ENCODE assay signal across 1 cellular context in genomic region chr2:63827749-63828148, GRCh38.
TF ChIP-seq lines count a peak whose summit lies in the region.

No MANE protein-coding gene starts in this region.

TF ChIP-seq in HepG2, 621 proteins besides CTCF, POLR2A, EP300 and RAD21 (continued from another document and continues in another):
- no peak for TF ChIP-seq ZNF646 (CRISPR knock-in tag; IDR thresholded peaks at IDR 0.05)
- no peak for TF ChIP-seq GABPB1 (CRISPR knock-in tag; IDR thresholded peaks at IDR 0.05)
- TF ChIP-seq MXD1 (CRISPR knock-in tag; IDR thresholded peaks at IDR 0.05): no peak
- TF ChIP-seq ZNF207 (IDR thresholded peaks at IDR 0.05; ENCODE audit: borderline replicate concordance): no peak
- no peak for TF ChIP-seq ELF4 (CRISPR knock-in tag; IDR thresholded peaks at IDR 0.05; ENCODE audit: borderline replicate concordance)
- TF ChIP-seq FOXC1 (CRISPR knock-in tag; IDR thresholded peaks at IDR 0.05; ENCODE audit: borderline replicate concordance): no peak
- no peak for TF ChIP-seq ZNF432 (CRISPR knock-in tag; IDR thresholded peaks at IDR 0.05; ENCODE audit: borderline replicate concordance)
- no peak for TF ChIP-seq THAP7 (CRISPR knock-in tag; IDR thresholded peaks at IDR 0.05)
- no peak for TF ChIP-seq HINFP (CRISPR knock-in tag; IDR thresholded peaks at IDR 0.05; ENCODE audit: low read depth)
- no peak for TF ChIP-seq ZUFSP (CRISPR knock-in tag; IDR thresholded peaks at IDR 0.05; ENCODE audit: borderline replicate concordance)
- TF ChIP-seq SMYD3 (CRISPR knock-in tag; IDR thresholded peaks at IDR 0.05): no peak
- no peak for TF ChIP-seq ZNF724P (CRISPR knock-in tag; IDR thresholded peaks at IDR 0.05; ENCODE audit: borderline replicate concordance)
- TF ChIP-seq POLR2AphosphoS2 (IDR thresholded peaks at IDR 0.05; ENCODE audit: low read depth, low read length): no peak
- TF ChIP-seq FOXO4 (CRISPR knock-in tag; conservative IDR thresholded peaks at IDR 0.05): no peak
- TF ChIP-seq TGIF2 (CRISPR knock-in tag; IDR thresholded peaks at IDR 0.05): peak; percentile 89
- TF ChIP-seq SKIL (CRISPR knock-in tag; IDR thresholded peaks at IDR 0.05; ENCODE audit: borderline replicate concordance): peak; percentile 92
- no peak for TF ChIP-seq HCFC1 (IDR thresholded peaks at IDR 0.05; ENCODE audit: low read depth, low read length)
- 0 out of 2 replicates have a peak, but pooled peaks have one; percentile 34 for TF ChIP-seq TFE3 (CRISPR knock-in tag; IDR thresholded peaks at IDR 0.05)
- TF ChIP-seq SNAPC5 (CRISPR knock-in tag; IDR thresholded peaks at IDR 0.05; ENCODE audit: borderline replicate concordance): no peak
- peak; percentile 61; the same call in 1 of the 2 replicates for TF ChIP-seq MIER2 (CRISPR knock-in tag; IDR thresholded peaks at IDR 0.05)
- no peak for TF ChIP-seq TFDP2 (CRISPR knock-in tag; IDR thresholded peaks at IDR 0.05)
- TF ChIP-seq ZNF713 (CRISPR knock-in tag; IDR thresholded peaks at IDR 0.05): no peak
- TF ChIP-seq MXD4 (CRISPR knock-in tag; IDR thresholded peaks at IDR 0.05): no peak
- no peak for TF ChIP-seq RFX3 (CRISPR knock-in tag; IDR thresholded peaks at IDR 0.05)
- no peak for TF ChIP-seq ZNF777 (CRISPR knock-in tag; IDR thresholded peaks at IDR 0.05)
- TF ChIP-seq GPN1 (CRISPR knock-in tag; IDR thresholded peaks at IDR 0.05; ENCODE audit: borderline replicate concordance): no peak
- TF ChIP-seq JARID2 (CRISPR knock-in tag; IDR thresholded peaks at IDR 0.05; ENCODE audit: insufficient replicate concordance): no peak
- TF ChIP-seq REPIN1 (CRISPR knock-in tag; IDR thresholded peaks at IDR 0.05; ENCODE audit: borderline replicate concordance, low read depth): no peak
- no peak for TF ChIP-seq ZNF3 (CRISPR knock-in tag; IDR thresholded peaks at IDR 0.05)
- no peak for TF ChIP-seq MAF1 (CRISPR knock-in tag; IDR thresholded peaks at IDR 0.05; ENCODE audit: borderline replicate concordance)
- TF ChIP-seq THAP11 (CRISPR knock-in tag; IDR thresholded peaks at IDR 0.05): peak; percentile 61; the same call in 1 of the 2 replicates
- no peak for TF ChIP-seq ZNF282 (IDR thresholded peaks at IDR 0.05; ENCODE audit: partially characterized antibody)
- no peak for TF ChIP-seq PRDM10 (CRISPR knock-in tag; IDR thresholded peaks at IDR 0.05; ENCODE audit: low read depth)
- no peak for TF ChIP-seq RELA (CRISPR knock-in tag; IDR thresholded peaks at IDR 0.05)
- no peak for TF ChIP-seq KDM1A (CRISPR knock-in tag; IDR thresholded peaks at IDR 0.05)
